ENCODE assay signal across 14 cellular contexts in the genomic region with DNA sequence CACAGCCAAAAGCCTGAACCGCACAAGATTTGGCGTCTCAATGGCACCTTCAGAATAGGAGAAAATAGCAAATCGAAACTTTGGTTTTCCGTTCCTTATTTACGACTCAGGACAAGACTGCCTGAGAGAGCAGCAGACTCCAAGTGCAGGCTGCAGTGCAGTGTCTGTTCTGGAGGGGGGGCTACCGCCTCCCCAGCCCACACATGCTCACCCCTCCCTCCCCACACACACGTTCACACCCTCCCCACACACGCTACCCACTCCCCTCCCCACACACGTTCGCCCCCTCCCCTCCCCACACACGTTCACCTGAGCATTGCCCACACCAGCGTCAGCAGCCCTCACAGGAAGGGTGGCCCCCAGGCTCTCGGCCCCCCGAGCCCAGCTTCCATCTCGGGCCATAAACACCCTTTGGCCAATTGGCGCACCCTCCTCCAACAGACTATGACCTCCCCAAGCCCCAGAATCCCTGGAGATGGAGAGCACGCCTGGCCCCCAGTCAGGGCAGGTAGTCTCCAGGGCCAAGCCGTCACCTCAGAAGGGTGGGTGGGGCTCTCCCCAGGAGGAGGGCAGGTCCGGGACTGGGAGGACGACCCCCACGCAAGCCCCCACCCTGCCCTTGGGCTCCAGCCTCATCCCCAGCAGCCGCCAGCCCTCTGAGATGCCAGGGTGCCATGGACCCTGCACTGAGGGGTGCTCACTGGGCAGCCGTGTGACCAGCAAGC. TPM values are rescaled to one million over a fixed set of nuclear protein-coding genes. Genes with fewer than 3 reads are reported as not detected.
A peak's percentile ranks its signal among the peaks of the same experiment; 100 is the strongest.
DNase-seq lines count a peak whose midpoint lies in the region; ATAC-seq, FAIRE-seq and TF ChIP-seq lines count a peak whose summit lies in the region.
"Had no signal": no experiment of that assay in that cellular context is flagged by ENCODE, and none has a peak within 500 bp of the region (broad histone marks: within the 10 kb centered on the region; RNA-seq: fewer than 3 reads in every experiment).

No MANE protein-coding gene starts in this region.

- H2BK15ac ChIP-seq in mesenchymal stem cell (ENCODE audit: low read depth, poor library complexity, severe bottlenecking) = no peak overlapping the region

- H3K4me1 ChIP-seq in mesenchymal stem cell (ENCODE audit: control insufficient read depth, insufficient read depth, low read depth, low read length) (peaks cover 80% of the 10 kb centered on the region), stomach (peaks cover 13 to 62% (median 45%) of the 10 kb centered on the region in 4 donors)

- no peak overlapping the region for H3K4me2 ChIP-seq in mesenchymal stem cell (ENCODE audit: low read length, poor library complexity, severe bottlenecking)

- peak overlapping the region; percentile 65 for H2BK120ac ChIP-seq in mesenchymal stem cell (ENCODE audit: low read depth, low read length)

- H3K9ac ChIP-seq in mesenchymal stem cell (ENCODE audit: low read length) = peak overlapping the region; percentile 34

- peak overlapping the region; percentile 15 for H2AK5ac ChIP-seq in mesenchymal stem cell (ENCODE audit: low read length, severe bottlenecking)

- peak overlapping the region; percentile 78 for H4K8ac ChIP-seq in mesenchymal stem cell (ENCODE audit: low read length)

- no peak for TF ChIP-seq POLR2A in stomach (IDR thresholded peaks at IDR 0.05)

- no peak for TF ChIP-seq CTCF in stomach (IDR thresholded peaks at IDR 0.05)

- no peak overlapping the region for H3K4me3 Mint-ChIP-seq in activated T-helper 17 cell treated with anti-CD3 and anti-CD28 coated beads, Interleukin-2, amount 50 U/mL, for 72 hours

- H3K18ac ChIP-seq in mesenchymal stem cell (ENCODE audit: low read depth in 1 of 2, low read length in 2 of 2) = peak overlapping the region; percentile 75 to 85

- peaks cover 14 to 60% of the 10 kb centered on the region in 2 experiments for H3K36me3 ChIP-seq in mesenchymal stem cell (ENCODE audit: control insufficient read depth in 1 of 2, insufficient read depth in 2 of 2, low read depth in 1 of 2, low read length in 2 of 2)
- H3K36me3 ChIP-seq in stomach = no peaks in the 10 kb centered on the region
- H3K36me3 ChIP-seq: MG63, thoracic aorta had no signal

- H2BK12ac ChIP-seq in mesenchymal stem cell (ENCODE audit: low read length in 2 of 2) = peak overlapping the region; percentile 23 to 51

- H3K36me3 Mint-ChIP-seq in activated T-helper 17 cell treated with anti-CD3 and anti-CD28 coated beads, Interleukin-2, amount 50 U/mL, for 72 hours (ENCODE audit: low read depth) = peaks cover 9% of the 10 kb centered on the region

- no peaks in the 10 kb centered on the region for H3K9me3 ChIP-seq in mesenchymal stem cell (ENCODE audit: control insufficient read depth, low read length)
- H3K9me3 ChIP-seq in stomach = no peaks in the 10 kb centered on the region
- H3K9me3 ChIP-seq: MG63, thoracic aorta had no signal

- H3K9me3 Mint-ChIP-seq in activated T-helper 17 cell treated with anti-CD3 and anti-CD28 coated beads, Interleukin-2, amount 50 U/mL, for 72 hours = no peaks in the 10 kb centered on the region

- H3K27me3 ChIP-seq in mesenchymal stem cell (ENCODE audit: control insufficient read depth in 1 of 2, insufficient read depth in 1 of 2, low read length in 2 of 2) (no peaks in the 10 kb centered on the region), stomach (no peaks in the 10 kb centered on the region)
- H3K27me3 ChIP-seq: MG63 had no signal

- H3K27me3 Mint-ChIP-seq in activated T-helper 17 cell treated with anti-CD3 and anti-CD28 coated beads, Interleukin-2, amount 50 U/mL, for 72 hours = no peaks in the 10 kb centered on the region

- peak; percentile 28 for DNase-seq in activated T-cell treated with anti-CD3 and anti-CD28 coated beads, Interleukin-2, amount 50 U/mL, for 1 hour
- DNase-seq in activated T-cell treated with anti-CD3 and anti-CD28 coated beads for 4 hours = no peak
- no peak for DNase-seq in mesenchymal stem cell
- no peak for DNase-seq in stomach
- no peak for DNase-seq in RCC 7860 (ENCODE audit: low spot score)
- DNase-seq in cerebellar cortex (ENCODE audit: low spot score) = no peak
- DNase-seq: ACHN, amniotic stem cell, MG63, NCI-H524 had no signal

- no peaks in the 10 kb centered on the region for H3K79me1 ChIP-seq in mesenchymal stem cell (replicated peaks; ENCODE audit: low read length, poor library complexity, severe bottlenecking)

- 94% methylated on average over 23 of the region's 23 CpGs for WGBS in mesenchymal stem cell
- WGBS in stomach, 5 donors = 79 to 84% (median 81%) methylated on average over 13 to 23 of the region's 23 CpGs

- peak overlapping the region in 1 of 2 experiments; percentile 29 for H3K4ac ChIP-seq in mesenchymal stem cell (ENCODE audit: low read depth in 1 of 2, low read length in 2 of 2)

- peak overlapping the region in 1 of 2 experiments; percentile 5 for H3K23ac ChIP-seq in mesenchymal stem cell (ENCODE audit: low read length in 2 of 2)

- TF ChIP-seq EP300 in stomach (IDR thresholded peaks at IDR 0.05) = no peak

- peak overlapping the region; percentile 77 for H4K91ac ChIP-seq in mesenchymal stem cell (ENCODE audit: low read length)

- H3K27ac Mint-ChIP-seq in activated T-helper 17 cell treated with anti-CD3 and anti-CD28 coated beads, Interleukin-2, amount 50 U/mL, for 72 hours = peak overlapping the region; percentile 38

- no peak for FAIRE-seq in RCC 7860 (lab: Jason Lieb, UNC)

- H3K4me1 Mint-ChIP-seq in activated T-helper 17 cell treated with anti-CD3 and anti-CD28 coated beads, Interleukin-2, amount 50 U/mL, for 72 hours = peaks cover 23% of the 10 kb centered on the region

- no peak for ATAC-seq in activated T-helper 17 cell treated with anti-CD3 and anti-CD28 coated beads, Interleukin-2, amount 50 U/mL, for 72 hours (replicated peaks)
- no peak for ATAC-seq in HG03039 (IDR thresholded peaks at IDR 0.05; ENCODE audit: unreplicated experiment)

- H3K27ac ChIP-seq in mesenchymal stem cell (ENCODE audit: low read length, poor library complexity, severe bottlenecking) = peak overlapping the region; percentile 79
- peak overlapping the region in 3 of 5 donors; percentile 12 to 56 (median 46) for H3K27ac ChIP-seq in stomach
- H3K27ac ChIP-seq: SK-N-MC had no signal

- intact Hi-C loops in stomach (cut with DNase I; ENCODE audit: low total_unique reads) = no loop called here

- H3K14ac ChIP-seq in mesenchymal stem cell (ENCODE audit: low read length in 2 of 2) = no peak overlapping the region

- H2BK5ac ChIP-seq in mesenchymal stem cell (ENCODE audit: low read depth, low read length, poor library complexity, severe bottlenecking) = no peak overlapping the region

- H3K4me3 ChIP-seq in mesenchymal stem cell (ENCODE audit: insufficient read depth in 1 of 2, low read depth in 1 of 2, low read length in 2 of 2) (no peak overlapping the region), stomach (no peak overlapping the region)
- H3K4me3 ChIP-seq: MG63, SK-N-MC, thoracic aorta had no signal

- no peak overlapping the region for H2AFZ ChIP-seq in mesenchymal stem cell (ENCODE audit: low read depth, low read length)

RNA-seq across cellular contexts. Expression of a gene that starts 27.6 kb away (rescaled TPM):
- 10 to 100 TPM; 18.4 to 62.5 TPM for total RNA-seq in activated T-helper 17 cell treated with anti-CD3 and anti-CD28 coated beads, Interleukin-2, amount 50 U/mL, for 72 hours
- 44.2 TPM for polyA plus RNA-seq in mesenchymal stem cell (2013, experiment 1 of 2)
- 43.9 TPM for polyA plus RNA-seq in mesenchymal stem cell (2013, experiment 2 of 2)
- 10 to 100 TPM in 1 of 5 donors, 1 to 10 TPM in 4; 3.8 to 22.3 (median 6.4) TPM for total RNA-seq in stomach
- 10 to 100 TPM in 2 of 3 donors, 1 to 10 TPM in 1; 3.7 to 11.8 (median 10.9) TPM for polyA plus RNA-seq in stomach
